20 cellular contexts compared by ENCODE assay signal in genomic region chr9:83065233-83065632, GRCh38. TPM values are rescaled to one million over a fixed set of nuclear protein-coding genes. Genes with fewer than 3 reads are reported as not detected.
"Had no signal": no experiment of that assay in that cellular context is flagged by ENCODE, and none has a peak within 500 bp of the region (broad histone marks: within the 10 kb centered on the region; RNA-seq: fewer than 3 reads in every experiment).

No MANE protein-coding gene starts in this region.

- H3K36me3 ChIP-seq: gastroesophageal sphincter, pancreas, right atrium auricular region, thoracic aorta, upper lobe of left lung had no signal

- H3K4me1 Mint-ChIP-seq: activated T-helper 17 cell treated with anti-CD3 and anti-CD28 coated beads, Interleukin-2, amount 50 U/mL, for 72 hours had no signal

- H3K9me3 ChIP-seq: gastroesophageal sphincter, pancreas, psoas muscle, thoracic aorta, upper lobe of left lung had no signal

- H3K27ac ChIP-seq: epithelial cell of prostate, gastroesophageal sphincter, psoas muscle, right atrium auricular region, thoracic aorta, upper lobe of left lung had no signal

- H3K4me3 Mint-ChIP-seq: activated T-helper 17 cell treated with anti-CD3 and anti-CD28 coated beads, Interleukin-2, amount 50 U/mL, for 72 hours; nephron progenitor cell had no signal

- H3K27ac Mint-ChIP-seq: activated naive CD4-positive, alpha-beta T cell treated with anti-CD3 and anti-CD28 coated beads, Interleukin-2, amount 50 U/mL, for 72 hours; activated T-helper 17 cell treated with anti-CD3 and anti-CD28 coated beads, Interleukin-2, amount 50 U/mL, for 72 hours; brain; nephron progenitor cell had no signal

- H3K36me3 Mint-ChIP-seq: brain had no signal

- DNase-seq: activated T-cell treated with anti-CD3 and anti-CD28 coated beads, Interleukin-2, amount 50 U/mL, for 1 hour; aorta; head of caudate nucleus; hypothalamus; left cardiac atrium; mesenchymal stem cell; nephron progenitor cell; pancreas; psoas muscle; stimulated activated CD4-positive, alpha-beta T cell treated with anti-CD3 and anti-CD28 coated beads, Interleukin-4, amount 100 ng/mL, for 24 hours; stimulated activated naive CD4-positive, alpha-beta T cell treated with Interleukin-2 at 50 U/mL for 16 hours; upper lobe of left lung had no signal

- H3K4me3 ChIP-seq: gastroesophageal sphincter, psoas muscle, right atrium auricular region, thoracic aorta, upper lobe of left lung had no signal

- H3K27me3 ChIP-seq: pancreas had no signal

- ATAC-seq: activated naive CD4-positive, alpha-beta T cell treated with anti-CD3 and anti-CD28 coated beads, Interleukin-2, amount 50 U/mL, for 72 hours; activated T-helper 17 cell treated with anti-CD3 and anti-CD28 coated beads, Interleukin-2, amount 50 U/mL, for 72 hours; gastroesophageal sphincter; left cardiac atrium; pancreas; psoas muscle had no signal

RNA-seq across cellular contexts. Expression of gene RASEF, which starts 2.3 kb away (rescaled TPM):
- total RNA-seq: activated naive CD4-positive, alpha-beta T cell treated with anti-CD3 and anti-CD28 coated beads, Interleukin-2, amount 50 U/mL, for 72 hours; activated T-helper 17 cell treated with anti-CD3 and anti-CD28 coated beads, Interleukin-2, amount 50 U/mL, for 72 hours; myocyte had no signal
